ENCODE assay signal across 8 cellular contexts in genomic region chr2:88199912-88200682, GRCh38. TPM values are rescaled to one million over a fixed set of nuclear protein-coding genes. Genes with fewer than 3 reads are reported as not detected.
DNase-seq lines count a peak whose midpoint lies in the region; ATAC-seq and TF ChIP-seq lines count a peak whose summit lies in the region.

No MANE protein-coding gene starts in this region.

- TF ChIP-seq CTCF in right atrium auricular region (IDR thresholded peaks at IDR 0.05) (no peak), CD14-positive monocyte (IDR thresholded peaks at IDR 0.05) (no peak)

- no peak overlapping the region for H3K27ac ChIP-seq in right atrium auricular region

- no peak overlapping the region for H3K4me3 ChIP-seq in right atrium auricular region

- H3K9me3 ChIP-seq in right atrium auricular region, result no peaks in the 10 kb centered on the region

- peaks cover 11% of the 10 kb centered on the region for H3K4me1 Mint-ChIP-seq in activated T-cell treated with anti-CD3 and anti-CD28 coated beads, Interleukin-2, amount 50 U/mL, for 72 hours (ENCODE audit: low read depth)
- H3K4me1 Mint-ChIP-seq in stimulated activated naive CD8-positive, alpha-beta T cell treated with anti-CD3 and anti-CD28 coated beads, Interleukin-15, amount 100 ng/mL, for 72 hours, result peaks cover 21% of the 10 kb centered on the region
- peaks cover 15% of the 10 kb centered on the region for H3K4me1 Mint-ChIP-seq in CD14-positive monocyte

- H3K4me1 ChIP-seq in right atrium auricular region, result peaks cover 0 to 13% of the 10 kb centered on the region in 2 donors

- H3K36me3 ChIP-seq in right atrium auricular region, result no peaks in the 10 kb centered on the region

- peak overlapping the region; percentile 47 to 50 for H3K4me3 Mint-ChIP-seq in activated T-cell treated with anti-CD3 and anti-CD28 coated beads, Interleukin-2, amount 50 U/mL, for 72 hours
- H3K4me3 Mint-ChIP-seq in stimulated activated naive CD8-positive, alpha-beta T cell treated with anti-CD3 and anti-CD28 coated beads, Interleukin-15, amount 100 ng/mL, for 72 hours, result peak overlapping the region; percentile 27 to 37
- peak overlapping the region in 1 of 2 donors; percentile 84 for H3K4me3 Mint-ChIP-seq in CD14-positive monocyte

- intact Hi-C loops in Right ventricle myocardium inferior (cut with DNase I), result no loop called here
- intact Hi-C loops in CD14-positive monocyte (cut with micrococcal nuclease), result no loop called here

- ATAC-seq in Right ventricle myocardium inferior (peak; percentile 56), HG02678 (IDR thresholded peaks at IDR 0.05; ENCODE audit: unreplicated experiment) (no peak)
- peak in 1 of 2 donors; percentile 46 for ATAC-seq in activated T-cell treated with anti-CD3 and anti-CD28 coated beads, Interleukin-2, amount 50 U/mL, for 72 hours (replicated peaks in 1 of 2)
- ATAC-seq in stimulated activated naive CD8-positive, alpha-beta T cell treated with anti-CD3 and anti-CD28 coated beads, Interleukin-15, amount 100 ng/mL, for 72 hours, result peak; percentile 49

- H3K36me3 Mint-ChIP-seq in activated T-cell treated with anti-CD3 and anti-CD28 coated beads, Interleukin-2, amount 50 U/mL, for 72 hours (ENCODE audit: insufficient read depth in 2 of 2), result no peaks in the 10 kb centered on the region
- no peaks in the 10 kb centered on the region for H3K36me3 Mint-ChIP-seq in CD14-positive monocyte

- no peak for DNase-seq in Right ventricle myocardium inferior (ENCODE audit: missing footprints)
- no peak for DNase-seq in right atrium auricular region (ENCODE audit: low spot score)
- DNase-seq in activated T-cell treated with anti-CD3 and anti-CD28 coated beads, Interleukin-2, amount 50 U/mL, for 72 hours, result peak; percentile 26 to 29
- DNase-seq in islet precursor cell, result peak; percentile 71
- DNase-seq in stimulated activated naive CD8-positive, alpha-beta T cell treated with anti-CD3 and anti-CD28 coated beads, Interleukin-15, amount 100 ng/mL, for 72 hours, result peak in 1 of 2 donors; percentile 25
- DNase-seq in cerebellar cortex (ENCODE audit: low spot score), result no peak
- no peak for DNase-seq in CD14-positive monocyte (ENCODE audit: low spot score)

- peaks cover 1 to 2% of the 10 kb centered on the region in 2 donors for H3K9me3 Mint-ChIP-seq in activated T-cell treated with anti-CD3 and anti-CD28 coated beads, Interleukin-2, amount 50 U/mL, for 72 hours
- H3K9me3 Mint-ChIP-seq in stimulated activated naive CD8-positive, alpha-beta T cell treated with anti-CD3 and anti-CD28 coated beads, Interleukin-15, amount 100 ng/mL, for 72 hours, result no peaks in the 10 kb centered on the region
- H3K9me3 Mint-ChIP-seq in CD14-positive monocyte, result peaks cover 0 to 7% (median 2%) of the 10 kb centered on the region in 7 donors

- H3K27me3 Mint-ChIP-seq in activated T-cell treated with anti-CD3 and anti-CD28 coated beads, Interleukin-2, amount 50 U/mL, for 72 hours (ENCODE audit: low read depth), result peaks cover 57% of the 10 kb centered on the region
- peaks cover 80% of the 10 kb centered on the region for H3K27me3 Mint-ChIP-seq in stimulated activated naive CD8-positive, alpha-beta T cell treated with anti-CD3 and anti-CD28 coated beads, Interleukin-15, amount 100 ng/mL, for 72 hours
- H3K27me3 Mint-ChIP-seq in CD14-positive monocyte (ENCODE audit: low read depth in 3 of 3), result peaks cover 41 to 45% (median 44%) of the 10 kb centered on the region in 3 donors

- H3K27ac Mint-ChIP-seq in activated T-cell treated with anti-CD3 and anti-CD28 coated beads, Interleukin-2, amount 50 U/mL, for 72 hours, result no peak overlapping the region
- H3K27ac Mint-ChIP-seq in stimulated activated naive CD8-positive, alpha-beta T cell treated with anti-CD3 and anti-CD28 coated beads, Interleukin-15, amount 100 ng/mL, for 72 hours, result peak overlapping the region in 1 of 2 donors; percentile 44
- H3K27ac Mint-ChIP-seq in CD14-positive monocyte, result no peak overlapping the region

- H3K27me3 ChIP-seq in right atrium auricular region, result no peaks in the 10 kb centered on the region

RNA-seq across cellular contexts. Expression of gene THNSL2, which starts 30.0 kb away (rescaled TPM):
- total RNA-seq in Right ventricle myocardium inferior, result 31.2 TPM
- total RNA-seq in right atrium auricular region, result 10 to 100 TPM; 21.2 to 34.3 TPM
- total RNA-seq in activated T-cell treated with anti-CD3 and anti-CD28 coated beads, Interleukin-2, amount 50 U/mL, for 72 hours, result 1 to 10 TPM; 2.6 to 3.6 TPM
- polyA plus RNA-seq in CD14-positive monocyte, result under 1 TPM in 1 of 2 donors, not detected in 1; 0.39 TPM

Comparison
In these comparisons a context has a peak if more than half of its experiments do, and no peak if none do; other contexts are left out.
1. DNase-seq: peak in activated T-cell treated with anti-CD3 and anti-CD28 coated beads, Interleukin-2, amount 50 U/mL, for 72 hours (2 of 2) and islet precursor cell (single experiment); none in Right ventricle myocardium inferior (single experiment), right atrium auricular region (single experiment), cerebellar cortex (single experiment) and CD14-positive monocyte (single experiment).